29 cellular contexts compared by ENCODE assay signal in genomic region chr1:244893836-244894235, GRCh38.
"Had no signal": no experiment of that assay in that cellular context is flagged by ENCODE, and none has a peak within 500 bp of the region (broad histone marks: within the 10 kb centered on the region; RNA-seq: fewer than 3 reads in every experiment).

No MANE protein-coding gene starts in this region.

- H3K4me3 Mint-ChIP-seq: stimulated activated effector memory CD8-positive, alpha-beta T cell treated with anti-CD3 and anti-CD28 coated beads, Interleukin-12 subunit alpha, Interleukin-12 subunit beta, amount 100 ng/mL, for 72 hours; stimulated activated memory B cell treated with anti-CD40 and anti-IgM and Interleukin-4, amounts not matched to agents 10 μg/mL and 1 μg/mL and 100 μg/mL, for 72 hours; stimulated activated naive B cell treated with anti-CD40 and anti-IgM and Interleukin-4, amounts not matched to agents 10 μg/mL and 1 μg/mL and 100 μg/mL, for 72 hours; stimulated activated naive CD8-positive, alpha-beta T cell treated with anti-CD3 and anti-CD28 coated beads, Interleukin-15, amount 100 ng/mL, for 72 hours; stimulated activated naive CD8-positive, alpha-beta T cell treated with anti-CD3 and anti-CD28 coated beads, Interleukin-15, Interleukin-2, amounts not matched to agents 100 ng/mL and 50 ng/mL, for 24 hours; type B pancreatic cell had no signal

- H3K27ac ChIP-seq: stomach, suprapubic skin, testis, thoracic aorta, thyroid gland, tibial artery, tibial nerve, transverse colon, upper lobe of left lung, upper lobe of right lung, uterus, vagina had no signal

- H3K4me1 Mint-ChIP-seq: stimulated activated effector memory CD8-positive, alpha-beta T cell treated with anti-CD3 and anti-CD28 coated beads, Interleukin-12 subunit alpha, Interleukin-12 subunit beta, amount 100 ng/mL, for 72 hours; stimulated activated memory B cell treated with anti-CD40 and anti-IgM and Interleukin-4, amounts not matched to agents 10 μg/mL and 1 μg/mL and 100 μg/mL, for 72 hours; stimulated activated naive B cell treated with anti-CD40 and anti-IgM and Interleukin-4, amounts not matched to agents 10 μg/mL and 1 μg/mL and 100 μg/mL, for 72 hours; stimulated activated naive CD8-positive, alpha-beta T cell treated with anti-CD3 and anti-CD28 coated beads, Interleukin-15, amount 100 ng/mL, for 72 hours had no signal

- H3K27me3 ChIP-seq: stomach, suprapubic skin, testis, thyroid gland, tibial artery, tibial nerve, transverse colon, upper lobe of left lung, upper lobe of right lung, uterus, vagina had no signal

- H3K27me3 Mint-ChIP-seq: stimulated activated memory B cell treated with anti-CD40 and anti-IgM and Interleukin-4, amounts not matched to agents 10 μg/mL and 1 μg/mL and 100 μg/mL, for 72 hours; stimulated activated naive B cell treated with anti-CD40 and anti-IgM and Interleukin-4, amounts not matched to agents 10 μg/mL and 1 μg/mL and 100 μg/mL, for 72 hours; stimulated activated naive CD8-positive, alpha-beta T cell treated with anti-CD3 and anti-CD28 coated beads, Interleukin-15, amount 100 ng/mL, for 72 hours; stimulated activated naive CD8-positive, alpha-beta T cell treated with anti-CD3 and anti-CD28 coated beads, Interleukin-15, Interleukin-2, amounts not matched to agents 100 ng/mL and 50 ng/mL, for 24 hours; type B pancreatic cell had no signal

- H3K4me1 ChIP-seq: stomach, suprapubic skin, testis, thyroid gland, tibial artery, tibial nerve, transverse colon, upper lobe of left lung, upper lobe of right lung, uterus, vagina had no signal

- ATAC-seq: stimulated activated effector memory CD8-positive, alpha-beta T cell treated with anti-CD3 and anti-CD28 coated beads, Interleukin-12 subunit alpha, Interleukin-12 subunit beta, amount 100 ng/mL, for 72 hours; stimulated activated memory B cell treated with anti-CD40 and anti-IgM and Interleukin-4, amounts not matched to agents 10 μg/mL and 1 μg/mL and 100 μg/mL, for 72 hours; stimulated activated naive B cell treated with anti-CD40 and anti-IgM and Interleukin-4, amounts not matched to agents 10 μg/mL and 1 μg/mL and 100 μg/mL, for 72 hours; stimulated activated naive CD8-positive, alpha-beta T cell treated with anti-CD3 and anti-CD28 coated beads, Interleukin-15, amount 100 ng/mL, for 72 hours; stimulated activated naive CD8-positive, alpha-beta T cell treated with anti-CD3 and anti-CD28 coated beads, Interleukin-15, Interleukin-2, amounts not matched to agents 100 U/mL and 50 U/mL, for 24 hours; upper lobe of right lung had no signal

- H3K9me3 ChIP-seq: stomach, suprapubic skin, testis, thoracic aorta, thyroid gland, tibial artery, tibial nerve, transverse colon, upper lobe of left lung, upper lobe of right lung, uterus, vagina had no signal

- FAIRE-seq: urothelium cell line had no signal

- H3K36me3 Mint-ChIP-seq: stimulated activated effector memory CD8-positive, alpha-beta T cell treated with anti-CD3 and anti-CD28 coated beads, Interleukin-12 subunit alpha, Interleukin-12 subunit beta, amount 100 ng/mL, for 72 hours; stimulated activated memory B cell treated with anti-CD40 and anti-IgM and Interleukin-4, amounts not matched to agents 10 μg/mL and 1 μg/mL and 100 μg/mL, for 72 hours; stimulated activated naive B cell treated with anti-CD40 and anti-IgM and Interleukin-4, amounts not matched to agents 10 μg/mL and 1 μg/mL and 100 μg/mL, for 72 hours; type B pancreatic cell had no signal

- DNase-seq: stimulated activated CD4-positive, alpha-beta T cell treated with anti-CD3 and anti-CD28 coated beads, Interleukin-2, amount 100 ng/mL, for 48 hours; stimulated activated CD4-positive, alpha-beta T cell treated with anti-CD3 and anti-CD28 coated beads, Interleukin-4, amount 100 ng/mL, for 1 hour; stimulated activated CD4-positive, alpha-beta T cell treated with anti-CD3 and anti-CD28 coated beads, Interleukin-4, amount 100 ng/mL, for 24 hours; stimulated activated CD4-positive, alpha-beta T cell treated with anti-CD3 and anti-CD28 coated beads, Interleukin-4, amount 100 ng/mL, for 4 hours; stimulated activated CD8-positive, alpha-beta memory T cell treated with anti-CD3 and anti-CD28 coated beads, Interleukin-4, amount 100 ng/mL, for 48 hours; stimulated activated naive B cell treated with anti-CD40 and anti-IgM and Interleukin-4, amounts not matched to agents 10 μg/mL and 1 μg/mL and 100 μg/mL, for 72 hours; stimulated activated naive CD4-positive, alpha-beta T cell; stimulated activated naive CD4-positive, alpha-beta T cell treated with Interleukin-2 at 50 U/mL for 16 hours; stimulated activated naive CD8-positive, alpha-beta T cell treated with anti-CD3 and anti-CD28 coated beads, Interleukin-15, amount 100 ng/mL, for 72 hours; stimulated activated naive CD8-positive, alpha-beta T cell treated with anti-CD3 and anti-CD28 coated beads, Interleukin-15, Interleukin-2, amounts not matched to agents 100 U/mL and 50 U/mL, for 24 hours; stomach; substantia nigra; testis; thyroid gland; tibial artery; transverse colon; trophoblast cell; upper lobe of left lung; upper lobe of right lung; uterus had no signal

- H3K27ac Mint-ChIP-seq: stimulated activated effector memory CD8-positive, alpha-beta T cell treated with anti-CD3 and anti-CD28 coated beads, Interleukin-12 subunit alpha, Interleukin-12 subunit beta, amount 100 ng/mL, for 72 hours; stimulated activated memory B cell treated with anti-CD40 and anti-IgM and Interleukin-4, amounts not matched to agents 10 μg/mL and 1 μg/mL and 100 μg/mL, for 72 hours; stimulated activated naive B cell treated with anti-CD40 and anti-IgM and Interleukin-4, amounts not matched to agents 10 μg/mL and 1 μg/mL and 100 μg/mL, for 72 hours; stimulated activated naive CD8-positive, alpha-beta T cell treated with anti-CD3 and anti-CD28 coated beads, Interleukin-15, Interleukin-2, amounts not matched to agents 100 ng/mL and 50 ng/mL, for 24 hours; type B pancreatic cell had no signal

- H3K36me3 ChIP-seq: stomach, suprapubic skin, thoracic aorta, thyroid gland, tibial artery, tibial nerve, transverse colon, upper lobe of left lung, upper lobe of right lung, uterus, vagina had no signal

- H3K4me3 ChIP-seq: stomach, suprapubic skin, testis, thoracic aorta, thyroid gland, tibial artery, tibial nerve, transverse colon, upper lobe of left lung, upper lobe of right lung, uterus, vagina had no signal

- H3K9me3 Mint-ChIP-seq: stimulated activated effector memory CD8-positive, alpha-beta T cell treated with anti-CD3 and anti-CD28 coated beads, Interleukin-12 subunit alpha, Interleukin-12 subunit beta, amount 100 ng/mL, for 72 hours; stimulated activated memory B cell treated with anti-CD40 and anti-IgM and Interleukin-4, amounts not matched to agents 10 μg/mL and 1 μg/mL and 100 μg/mL, for 72 hours; stimulated activated naive B cell treated with anti-CD40 and anti-IgM and Interleukin-4, amounts not matched to agents 10 μg/mL and 1 μg/mL and 100 μg/mL, for 72 hours; stimulated activated naive CD8-positive, alpha-beta T cell treated with anti-CD3 and anti-CD28 coated beads, Interleukin-15, amount 100 ng/mL, for 72 hours; stimulated activated naive CD8-positive, alpha-beta T cell treated with anti-CD3 and anti-CD28 coated beads, Interleukin-15, Interleukin-2, amounts not matched to agents 100 ng/mL and 50 ng/mL, for 24 hours; type B pancreatic cell had no signal
